ENCODE assay signal across 29 cellular contexts in genomic region chr6:83985715-83986114, GRCh38. TPM values are rescaled to one million over a fixed set of nuclear protein-coding genes. Genes with fewer than 3 reads are reported as not detected.
"Had no signal": no experiment of that assay in that cellular context is flagged by ENCODE, and none has a peak within 500 bp of the region (broad histone marks: within the 10 kb centered on the region; RNA-seq: fewer than 3 reads in every experiment).

No MANE protein-coding gene starts in this region.

- H3K4me3 ChIP-seq: body of pancreas, colonic mucosa, dorsolateral prefrontal cortex, gastrocnemius medialis, heart left ventricle had no signal

- DNase-seq: activated B cell treated with CpG ODN at 0.5 μM for 24 hours; activated CD4-positive, alpha-beta T cell treated with anti-CD3 and anti-CD28 coated beads for 48 hours; activated CD4-positive, alpha-beta T cell treated with anti-CD3 and anti-CD28 coated beads, Interleukin-2, amount 50 U/mL, for 1 hour; activated CD4-positive, alpha-beta T cell treated with anti-CD3 and anti-CD28 coated beads, Interleukin-2, amount 50 U/mL, for 48 hours; activated CD8-positive, alpha-beta memory T cell treated with anti-CD3 and anti-CD28 coated beads for 24 hours; activated CD8-positive, alpha-beta T cell treated with anti-CD3 and anti-CD28 coated beads for 36 hours; activated effector memory CD4-positive, alpha-beta T cell treated with Interleukin-2 at 50 U/mL for 16 hours; activated gamma-delta T cell treated with Interleukin-2 at 50 U/mL for 16 hours; activated naive CD4-positive, alpha-beta T cell treated with anti-CD3 and anti-CD28 coated beads, Interleukin-2, amount 50 U/mL, for 16 hours; activated naive CD4-positive, alpha-beta T cell treated with Interleukin-2 at 50 U/mL for 16 hours; activated T-cell treated with anti-CD3 and anti-CD28 coated beads, Interleukin-2, amount 50 U/mL, for 4 hours; amniotic stem cell; body of pancreas; caudate nucleus; colonic mucosa; dorsolateral prefrontal cortex; effector memory CD4-positive, alpha-beta T cell; endodermal cell; foreskin keratinocyte; gastrocnemius medialis; glutamatergic neuron; heart left ventricle; T-helper 1 cell; T-helper 17 cell; T1000; WERI-Rb-1 had no signal

- H3K9me3 ChIP-seq: body of pancreas, colonic mucosa, gastrocnemius medialis had no signal

- H3K27me3 ChIP-seq: body of pancreas, colonic mucosa, dorsolateral prefrontal cortex, foreskin keratinocyte, gastrocnemius medialis, heart left ventricle had no signal

- ATAC-seq: activated CD4-positive, CD25-positive, alpha-beta regulatory T cell treated with anti-CD3 and anti-CD28 coated beads, Interleukin-2, amount 50 U/mL, for 24 hours; activated CD8-positive, alpha-beta T cell treated with anti-CD3 and anti-CD28 coated beads for 36 hours; activated T-cell treated with anti-CD3 and anti-CD28 coated beads, Interleukin-2, amount 50 U/mL, for 4 hours; activated T-helper 17 cell treated with anti-CD3 and anti-CD28 coated beads, Interleukin-2, amount 50 U/mL, for 72 hours; body of pancreas; esophagus mucosa; foreskin keratinocyte; gastrocnemius medialis; heart left ventricle; T-helper 17 cell had no signal

- H3K36me3 ChIP-seq: colonic mucosa, gastrocnemius medialis, WERI-Rb-1 had no signal

- H3K4me1 ChIP-seq: body of pancreas, colonic mucosa, foreskin keratinocyte, gastrocnemius medialis, heart left ventricle had no signal

- H3K27ac ChIP-seq: body of pancreas, colonic mucosa, foreskin keratinocyte, gastrocnemius medialis, heart left ventricle, WERI-Rb-1 had no signal

RNA-seq across cellular contexts. Expression of gene MRAP2, which starts 47.9 kb away (rescaled TPM):
- total RNA-seq: activated B cell treated with CpG ODN at 0.5 μM for 24 hours; activated CD8-positive, alpha-beta T cell treated with anti-CD3 and anti-CD28 coated beads for 36 hours; activated T-cell treated with anti-CD3 and anti-CD28 coated beads, Interleukin-2, amount 50 U/mL, for 4 hours; T-helper 17 cell had no signal
